ENCODE assay signal across 10 cellular contexts in the genomic region with DNA sequence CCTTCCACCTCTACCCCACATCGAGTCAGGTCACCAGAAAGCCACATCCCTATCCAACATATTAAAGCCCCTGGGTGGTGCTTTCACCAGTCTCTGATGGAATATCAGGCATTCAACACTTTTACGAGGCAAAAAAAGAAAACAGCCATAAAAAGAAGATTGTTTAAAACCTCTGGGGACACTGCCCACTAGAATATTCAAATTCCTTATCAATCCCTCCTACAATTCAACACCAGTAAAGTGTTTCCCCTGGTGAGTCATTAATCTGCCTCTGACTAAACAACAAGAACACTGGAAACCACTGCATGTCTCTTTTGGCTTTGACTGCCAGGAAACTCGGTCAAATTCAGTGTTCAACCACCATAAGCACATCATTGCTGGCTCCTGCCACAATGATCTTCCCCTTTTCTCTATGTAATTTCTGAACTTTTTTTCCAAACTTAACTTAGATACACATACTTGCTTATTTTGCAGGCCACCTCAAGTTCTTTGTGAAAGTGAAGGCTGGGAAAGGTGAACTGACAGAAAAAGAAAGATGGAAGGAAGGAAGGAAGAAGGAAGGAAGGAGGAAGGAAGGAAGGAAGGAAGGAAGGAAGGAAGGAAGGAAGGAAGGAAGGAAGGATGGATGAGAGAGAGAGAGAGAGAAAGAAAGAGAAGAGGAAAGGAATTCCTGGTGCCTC.
DNase-seq lines count a peak whose midpoint lies in the region; ATAC-seq lines count a peak whose summit lies in the region.
"Had no signal": no experiment of that assay in that cellular context is flagged by ENCODE, and none has a peak within 500 bp of the region (broad histone marks: within the 10 kb centered on the region; RNA-seq: fewer than 3 reads in every experiment).

No MANE protein-coding gene starts in this region.

- peak; percentile 55 for ATAC-seq in GM21367 (IDR thresholded peaks at IDR 0.05; ENCODE audit: unreplicated experiment)
- ATAC-seq: left lobe of liver had no signal

- DNase-seq in LoVo (ENCODE audit: low spot score) (peak; percentile 68), epithelial cell of prostate (ENCODE audit: low read depth, low spot score) (peak; percentile 27), mesenteric fat pad (ENCODE audit: low spot score) (no peak), NCI-H2171 treated with DMSO at 0.1 percent for 48 hours (lab: John Stamatoyannopoulos, UW) (no peak), NCI-H82 treated with DMSO at 0.1 percent for 48 hours (lab: John Stamatoyannopoulos, UW; ENCODE audit: unreplicated experiment) (no peak), NCI-H1930 (lab: John Stamatoyannopoulos, UW) (no peak)

- peak overlapping the region in 7 of 11 experiments; percentile 9 to 60 (median 41); a peak in 13 of 22 replicates for H3K27ac ChIP-seq in BLaER1 treated with 17β-estradiol and CSF1 and Interleukin-3, amounts not matched to agents 10 nM and 100 nM
- H3K27ac ChIP-seq in epithelial cell of prostate, result no peak overlapping the region
- H3K27ac ChIP-seq: VCaP had no signal

- H3K4me1 ChIP-seq in BLaER1 treated with 17β-estradiol and CSF1 and Interleukin-3, amounts not matched to agents 10 nM and 100 nM, result peaks cover 30 to 66% (median 51%) of the 10 kb centered on the region in 10 experiments

- H3K9ac ChIP-seq in BLaER1 treated with 17β-estradiol and CSF1 and Interleukin-3, amounts not matched to agents 10 nM and 100 nM, result no peak overlapping the region; a peak in 1 of 22 replicates

- peaks cover 0 to 97% (median 65%) of the 10 kb centered on the region in 11 experiments; a peak in 17 of 22 replicates for H4K20me1 ChIP-seq in BLaER1 treated with 17β-estradiol and CSF1 and Interleukin-3, amounts not matched to agents 10 nM and 100 nM

- peaks cover 0 to 94% (median 47%) of the 10 kb centered on the region in 11 experiments; a peak in 16 of 22 replicates for H3K36me3 ChIP-seq in BLaER1 treated with 17β-estradiol and CSF1 and Interleukin-3, amounts not matched to agents 10 nM and 100 nM

- H3K27me3 ChIP-seq in BLaER1 treated with 17β-estradiol and CSF1 and Interleukin-3, amounts not matched to agents 10 nM and 100 nM, result no peaks in the 10 kb centered on the region; a peak in 1 of 22 replicates

- peaks cover 0 to 20% (median 8%) of the 10 kb centered on the region in 11 experiments; a peak in 12 of 22 replicates for H3K9me3 ChIP-seq in BLaER1 treated with 17β-estradiol and CSF1 and Interleukin-3, amounts not matched to agents 10 nM and 100 nM (replicated peaks in 1 of 11)

- H3K4me3 ChIP-seq in BLaER1 treated with 17β-estradiol and CSF1 and Interleukin-3, amounts not matched to agents 10 nM and 100 nM, result no peak overlapping the region

- peak overlapping the region; percentile 9 to 85 (median 67) for H3K4me2 ChIP-seq in BLaER1 treated with 17β-estradiol and CSF1 and Interleukin-3, amounts not matched to agents 10 nM and 100 nM

Comparison
In these comparisons a context has a peak if more than half of its experiments do, and no peak if none do; other contexts are left out.
1. DNase-seq: peak in LoVo (single experiment) and epithelial cell of prostate (single experiment); none in mesenteric fat pad (single experiment), NCI-H2171 treated with DMSO at 0.1 percent for 48 hours (single experiment), NCI-H82 treated with DMSO at 0.1 percent for 48 hours (single experiment) and NCI-H1930 (0 of 2).